In the genomic region with DNA sequence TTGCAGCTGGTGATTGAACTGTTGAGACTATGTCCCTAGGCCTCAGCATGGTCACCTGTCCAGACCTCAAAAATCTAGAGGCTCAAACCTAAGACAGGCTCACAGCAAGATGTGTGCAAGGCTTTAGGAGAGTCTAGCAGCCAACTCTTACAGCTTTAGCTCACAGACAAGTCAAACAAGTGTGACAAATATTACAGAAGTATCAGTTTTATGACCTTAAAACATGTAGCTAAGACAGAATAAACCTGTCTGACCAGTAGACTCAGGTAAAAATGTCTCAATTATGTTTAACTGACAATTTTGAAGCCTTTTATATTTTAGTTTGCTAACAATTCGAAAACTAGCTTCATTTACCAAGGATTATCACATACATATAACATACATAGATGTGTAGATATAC, we compare ENCODE assay signal across 7 cellular contexts.
"Had no signal": no experiment of that assay in that cellular context is flagged by ENCODE, and none has a peak within 500 bp of the region (broad histone marks: within the 10 kb centered on the region; RNA-seq: fewer than 3 reads in every experiment).

No MANE protein-coding gene starts in this region.

- FAIRE-seq: HepG2, HTR-8/SVneo had no signal

- H3K27ac ChIP-seq: HL-60, KMS-11 had no signal

- H3K4me2 ChIP-seq: KMS-11 had no signal

- DNase-seq: IMR-90, KBM-7, KG1 had no signal

- H3K9ac ChIP-seq: KMS-11 had no signal

- ATAC-seq: HepG2 had no signal
